10 cellular contexts compared by ENCODE assay signal in genomic region chr7:54542920-54543539, GRCh38. TPM values are rescaled to one million over a fixed set of nuclear protein-coding genes. Genes with fewer than 3 reads are reported as not detected.
DNase-seq lines count a peak whose midpoint lies in the region; ATAC-seq, FAIRE-seq and TF ChIP-seq lines count a peak whose summit lies in the region.
"Had no signal": no experiment of that assay in that cellular context is flagged by ENCODE, and none has a peak within 500 bp of the region (broad histone marks: within the 10 kb centered on the region; RNA-seq: fewer than 3 reads in every experiment).

No MANE protein-coding gene starts in this region.

- H3K79me2 ChIP-seq in OCI-LY3 (ENCODE audit: low read length) = peaks cover 57% of the 10 kb centered on the region
- no peaks in the 10 kb centered on the region for H3K79me2 ChIP-seq in endothelial cell of umbilical vein (ENCODE audit: control insufficient read depth, insufficient read depth, low read length)

- no peak overlapping the region for H3K4me3 ChIP-seq in H7 (ENCODE audit: insufficient read depth, low read depth, low read length)
- peak overlapping the region; percentile 97; the same call in 1 of the 2 replicates for H3K4me3 ChIP-seq in OCI-LY3 (ENCODE audit: low read length)
- no peak overlapping the region for H3K4me3 ChIP-seq in endothelial cell of umbilical vein (replicated peaks in 1 of 3; ENCODE audit: insufficient read depth in 1 of 3, low read depth in 1 of 3, low read length in 3 of 3)
- no peak overlapping the region for H3K4me3 ChIP-seq in pancreas

- H3K27ac ChIP-seq in OCI-LY3 (ENCODE audit: low read length) = no peak overlapping the region
- no peak overlapping the region for H3K27ac ChIP-seq in endothelial cell of umbilical vein (ENCODE audit: insufficient read depth, low read depth, low read length)
- H3K27ac ChIP-seq in pancreas = no peak overlapping the region

- H4K20me1 ChIP-seq in OCI-LY3 (ENCODE audit: insufficient read depth, low read length) (peaks cover 17% of the 10 kb centered on the region), endothelial cell of umbilical vein (replicated peaks; ENCODE audit: control insufficient read depth, extremely low read depth, insufficient read depth, low read length) (no peaks in the 10 kb centered on the region)

- peaks cover 21% of the 10 kb centered on the region for H3K4me1 ChIP-seq in OCI-LY3 (ENCODE audit: low read length)
- no peaks in the 10 kb centered on the region for H3K4me1 ChIP-seq in endothelial cell of umbilical vein (ENCODE audit: control insufficient read depth, extremely low read depth, insufficient read depth, low read length)
- peaks cover 0 to 4% (median 0%) of the 10 kb centered on the region in 3 donors for H3K4me1 ChIP-seq in pancreas

- dilution Hi-C loops in endothelial cell of umbilical vein (cut with MboI; ENCODE audit: extremely low pct_ligation_motif_present, low sequenced_read_pairs) = no loop called here

- intact Hi-C loops in endothelial cell of umbilical vein (cut with micrococcal nuclease) = no loop called here
- intact Hi-C loops in pancreas (cut with DNase I) = no loop called here

- H3K9ac ChIP-seq in OCI-LY3 (ENCODE audit: low read length) = no peak overlapping the region
- H3K9ac ChIP-seq in endothelial cell of umbilical vein (replicated peaks; ENCODE audit: extremely low read depth, insufficient read depth, low read length) = no peak overlapping the region

- H3K4me2 ChIP-seq in OCI-LY3 (ENCODE audit: low read length) = peak overlapping the region; percentile 92
- no peak overlapping the region for H3K4me2 ChIP-seq in endothelial cell of umbilical vein (ENCODE audit: insufficient read depth, low read length)

- H3K36me3 ChIP-seq in H7 (replicated peaks; ENCODE audit: control insufficient read depth, insufficient read depth, low read length) (no peaks in the 10 kb centered on the region), OCI-LY3 (replicated peaks; ENCODE audit: low read depth, low read length) (peaks cover 30% of the 10 kb centered on the region), endothelial cell of umbilical vein (ENCODE audit: control insufficient read depth in 2 of 2, extremely low read depth in 1 of 2, insufficient read depth in 2 of 2, low read length in 2 of 2) (no peaks in the 10 kb centered on the region), pancreas (no peaks in the 10 kb centered on the region)

- CTCF ChIA-PET in endothelial cell of umbilical vein (lab: Charles Lee) = no interaction called here

- ATAC-seq in pancreas (peak in 3 of 4 donors; percentile 9 to 51 (median 48)), GM19467 (IDR thresholded peaks at IDR 0.05; ENCODE audit: unreplicated experiment) (no peak)
- ATAC-seq in naive thymus-derived CD8-positive, alpha-beta T cell = no peak
- ATAC-seq: natural killer cell had no signal

- peaks cover 0 to 24% (median 4%) of the 10 kb centered on the region in 3 donors for H3K36me3 Mint-ChIP-seq in naive thymus-derived CD8-positive, alpha-beta T cell

- TF ChIP-seq POLR2A in endothelial cell of umbilical vein (IDR thresholded peaks at IDR 0.05; ENCODE audit: low read depth, low read length) = no peak

- H3K9me3 ChIP-seq in OCI-LY3 (ENCODE audit: insufficient read depth, low read length) (no peaks in the 10 kb centered on the region), endothelial cell of umbilical vein (replicated peaks; ENCODE audit: control insufficient read depth, insufficient read depth, low read length) (no peaks in the 10 kb centered on the region), pancreas (no peaks in the 10 kb centered on the region)

- TF ChIP-seq CTCF in OCI-LY3 (IDR thresholded peaks at IDR 0.05; ENCODE audit: low read depth, low read length) = no peak
- TF ChIP-seq CTCF in endothelial cell of umbilical vein (IDR thresholded peaks at IDR 0.05; ENCODE audit: extremely low read depth in 1 of 2, insufficient read depth in 1 of 2, low read depth in 1 of 2, low read length in 2 of 2) = no peak
- TF ChIP-seq CTCF in pancreas (IDR thresholded peaks at IDR 0.05) = no peak

- POLR2A ChIA-PET in endothelial cell of umbilical vein (lab: Charles Lee) = no interaction called here
- POLR2A ChIA-PET in naive thymus-derived CD8-positive, alpha-beta T cell (lab: Charles Lee) = no interaction called here

- DNase-seq in H7 = peak; percentile 64
- peak; percentile 14 for DNase-seq in endothelial cell of umbilical vein (ENCODE audit: low read depth, low spot score)
- DNase-seq in pancreas = no peak
- DNase-seq in SW 1271 (lab: John Stamatoyannopoulos, UW) = no peak
- no peak for DNase-seq in naive thymus-derived CD8-positive, alpha-beta T cell
- no peak for DNase-seq in activated T-cell treated with anti-CD3 and anti-CD28 coated beads for 4 hours
- DNase-seq: natural killer cell had no signal

- no peak overlapping the region for H3K4me3 Mint-ChIP-seq in naive thymus-derived CD8-positive, alpha-beta T cell
- H3K4me3 Mint-ChIP-seq: natural killer cell had no signal

- no TSS peak for BruUV-seq in endothelial cell of umbilical vein (replicated peaks; lab: Mats Ljungman, UMichigan)

- H3K4me1 Mint-ChIP-seq in naive thymus-derived CD8-positive, alpha-beta T cell = peaks cover 0 to 6% (median 5%) of the 10 kb centered on the region in 4 donors
- H3K4me1 Mint-ChIP-seq: natural killer cell had no signal

- H3K27me3 ChIP-seq in H7 (ENCODE audit: control insufficient read depth, insufficient read depth, low read length) (peaks cover 50% of the 10 kb centered on the region), OCI-LY3 (ENCODE audit: low read depth, low read length) (no peaks in the 10 kb centered on the region), endothelial cell of umbilical vein (ENCODE audit: control insufficient read depth in 2 of 2, insufficient read depth in 2 of 2, low read length in 2 of 2) (peaks cover 20 to 52% of the 10 kb centered on the region in 2 experiments), pancreas (peaks cover 0 to 36% (median 17%) of the 10 kb centered on the region in 4 donors)

- no peak overlapping the region for H3K27ac Mint-ChIP-seq in naive thymus-derived CD8-positive, alpha-beta T cell
- H3K27ac Mint-ChIP-seq: natural killer cell had no signal

- peaks cover 0 to 19% (median 11%) of the 10 kb centered on the region in 9 donors for H3K9me3 Mint-ChIP-seq in naive thymus-derived CD8-positive, alpha-beta T cell

- FAIRE-seq in endothelial cell of umbilical vein (lab: Jason Lieb, UNC) = no peak
- FAIRE-seq in pancreas (lab: Jason Lieb, UNC) = no peak

- H3K9me1 ChIP-seq in endothelial cell of umbilical vein (replicated peaks; ENCODE audit: control insufficient read depth, extremely low read depth, insufficient read depth, low read length) = no peaks in the 10 kb centered on the region

- 4 to 9% methylated on average over 9 of the region's 9 CpGs for WGBS in pancreas, 2 donors

- H2AFZ ChIP-seq in OCI-LY3 (ENCODE audit: low read depth, low read length) = no peak overlapping the region
- H2AFZ ChIP-seq in endothelial cell of umbilical vein (ENCODE audit: low read depth, low read length) = no peak overlapping the region

- peaks cover 23 to 58% (median 34%) of the 10 kb centered on the region in 5 donors for H3K27me3 Mint-ChIP-seq in naive thymus-derived CD8-positive, alpha-beta T cell

TF ChIP-seq in endothelial cell of umbilical vein, 7 proteins besides CTCF, POLR2A, EP300 and RAD21:
- TF ChIP-seq MYC (IDR thresholded peaks at IDR 0.05; ENCODE audit: low read depth, low read length) (no peak), POLR2AphosphoS5 (IDR thresholded peaks at IDR 0.05; ENCODE audit: insufficient read depth, low read depth, low read length) (no peak), MAX (IDR thresholded peaks at IDR 0.05; ENCODE audit: insufficient read depth, insufficient read length) (no peak), EZH2 (IDR thresholded peaks at IDR 0.05; ENCODE audit: borderline replicate concordance, low read depth, low read length, severe bottlenecking) (no peak), GATA2 (IDR thresholded peaks at IDR 0.05; ENCODE audit: insufficient read depth, insufficient read length, low read depth, low read length) (no peak), FOS (IDR thresholded peaks at IDR 0.05; ENCODE audit: borderline replicate concordance, insufficient read depth, low read length) (no peak), JUN (IDR thresholded peaks at IDR 0.05; ENCODE audit: borderline replicate concordance, insufficient read depth, insufficient read length, low read depth) (no peak)

RNA-seq across cellular contexts. Expression of gene VSTM2A, which starts 0.9 kb away (rescaled TPM):
- 0.15 and 0.35 TPM in 2 replicates for total RNA-seq in H7 (2014; rRNA removed; shearing (Covaris generic))
- total RNA-seq in endothelial cell of umbilical vein = not detected in 2 replicates
- polyA plus RNA-seq in endothelial cell of umbilical vein = not detected in 2 replicates
- not detected in 2 replicates for polyA plus RNA-seq in endothelial cell of umbilical vein (2011; cell fraction: cytosol; rRNA removed)
- polyA plus RNA-seq in endothelial cell of umbilical vein (2011; cell fraction: nucleus; rRNA removed) = not detected in 2 replicates
- not detected in 2 replicates for polyA plus RNA-seq in endothelial cell of umbilical vein (2012)
- not detected in 2 replicates for polyA minus RNA-seq in endothelial cell of umbilical vein
- polyA minus RNA-seq in endothelial cell of umbilical vein (2011; cell fraction: cytosol; rRNA and poly(A)+ RNA removed) = not detected
- not detected in 2 replicates for polyA minus RNA-seq in endothelial cell of umbilical vein (2011; cell fraction: nucleus; rRNA and poly(A)+ RNA removed)
- total RNA-seq in pancreas = under 1 TPM in 4 of 6 donors, not detected in 2; 0.12 to 0.64 (median 0.15) TPM
- 1 to 10 TPM in 1 of 2 donors, under 1 TPM in 1; 0.08 to 1.0 TPM for polyA plus RNA-seq in pancreas
- total RNA-seq in naive thymus-derived CD8-positive, alpha-beta T cell = not detected
- not detected for polyA plus RNA-seq in naive thymus-derived CD8-positive, alpha-beta T cell
- total RNA-seq: HT1080, natural killer cell had no signal

Comparison
In these comparisons a context has a peak if more than half of its experiments do, and no peak if none do; other contexts are left out.
1. DNase-seq: peak in H7 (single experiment) and endothelial cell of umbilical vein (single experiment); none in pancreas (0 of 6), SW 1271 (0 of 2), naive thymus-derived CD8-positive, alpha-beta T cell (0 of 10) and activated T-cell treated with anti-CD3 and anti-CD28 coated beads for 4 hours (single experiment).
2. ATAC-seq: peak in pancreas (3 of 4); none in GM19467 (single experiment) and naive thymus-derived CD8-positive, alpha-beta T cell (0 of 2).